In genomic region chr3:62186967-62187366, GRCh38 we compare ENCODE assay signal across 8 cellular contexts.
DNase-seq lines count a peak whose midpoint lies in the region; ATAC-seq, FAIRE-seq and TF ChIP-seq lines count a peak whose summit lies in the region.

No MANE protein-coding gene starts in this region.

- H3K4me3 Mint-ChIP-seq in immature natural killer cell = no peak overlapping the region

- dilution Hi-C loops in keratinocyte (cut with MboI; ENCODE audit: extremely low pct_ligation_motif_present, low sequenced_read_pairs) = no loop called here

- H3K9ac ChIP-seq in adipocyte (ENCODE audit: low read length) (peak overlapping the region; percentile 42), keratinocyte (ENCODE audit: control insufficient read depth, extremely low read depth, insufficient read depth, low read length) (no peak overlapping the region)

- H3K79me2 ChIP-seq in keratinocyte (ENCODE audit: control insufficient read depth, insufficient read depth, low read length) = no peaks in the 10 kb centered on the region

- no peak for DNase-seq in AG04449 (ENCODE audit: low read depth, low spot score)
- DNase-seq in HEK293T (ENCODE audit: extremely low spot score) = peak; percentile 14
- DNase-seq in adipocyte (ENCODE audit: low read depth) = peak; percentile 50
- DNase-seq in keratinocyte (ENCODE audit: low read depth, low spot score) = no peak
- no peak for DNase-seq in NCI-H2029 treated with DMSO at 0.1 percent for 48 hours (lab: John Stamatoyannopoulos, UW)
- DNase-seq in immature natural killer cell = no peak
- no peak for DNase-seq in hepatic stellate cell (ENCODE audit: low spot score)

- no peak for FAIRE-seq in keratinocyte (lab: Jason Lieb, UNC)

- H3K4me1 ChIP-seq in adipocyte (ENCODE audit: control insufficient read depth, insufficient read depth, low read length) = peaks cover 44% of the 10 kb centered on the region
- H3K4me1 ChIP-seq in keratinocyte (ENCODE audit: control insufficient read depth, extremely low read depth, insufficient read depth, low read length) = no peaks in the 10 kb centered on the region

- no peaks in the 10 kb centered on the region for H3K27me3 ChIP-seq in adipocyte (replicated peaks; ENCODE audit: control insufficient read depth, insufficient read depth, low read length)
- H3K27me3 ChIP-seq in keratinocyte (ENCODE audit: control insufficient read depth, extremely low read depth, insufficient read depth, low read length) = no peaks in the 10 kb centered on the region

- no peaks in the 10 kb centered on the region for H4K20me1 ChIP-seq in keratinocyte (ENCODE audit: control insufficient read depth, extremely low read depth, insufficient read depth, low read length)

- peaks cover 20% of the 10 kb centered on the region in 2 donors for H3K4me1 Mint-ChIP-seq in immature natural killer cell

- H3K36me3 ChIP-seq in adipocyte (ENCODE audit: control insufficient read depth, insufficient read depth, low read length, severe bottlenecking) (peaks cover 17% of the 10 kb centered on the region), keratinocyte (ENCODE audit: control insufficient read depth in 2 of 2, extremely low read depth in 1 of 2, insufficient read depth in 2 of 2, low read length in 2 of 2) (peaks cover 0 to 5% of the 10 kb centered on the region in 2 experiments)

- no peak for ATAC-seq in HG02588 (IDR thresholded peaks at IDR 0.05; ENCODE audit: unreplicated experiment)

- no peak overlapping the region for H3K4me2 ChIP-seq in keratinocyte (ENCODE audit: control insufficient read depth, extremely low read depth, insufficient read depth, low read depth, low read length)

- H3K36me3 Mint-ChIP-seq in immature natural killer cell = no peaks in the 10 kb centered on the region

- no peak overlapping the region for H3K27ac Mint-ChIP-seq in immature natural killer cell

- H3K27me3 Mint-ChIP-seq in immature natural killer cell (ENCODE audit: low read depth in 3 of 3) = peaks cover 0 to 4% (median 0%) of the 10 kb centered on the region in 3 donors

- no peak overlapping the region for H2AFZ ChIP-seq in keratinocyte (ENCODE audit: control insufficient read depth, low read length)

- no peak overlapping the region for H3K27ac ChIP-seq in keratinocyte (ENCODE audit: control insufficient read depth, insufficient read depth, low read length)

- POLR2A ChIA-PET in AG04449 (lab: Yijun Ruan, JAX) = no interaction called here
- POLR2A ChIA-PET in HEK293T (lab: Yijun Ruan, JAX) = no interaction called here

- H3K9me3 ChIP-seq in adipocyte (ENCODE audit: control insufficient read depth, low read length) (no peaks in the 10 kb centered on the region), keratinocyte (ENCODE audit: control insufficient read depth, low read depth, low read length) (no peaks in the 10 kb centered on the region)

- CTCF ChIA-PET in AG04449 (lab: Yijun Ruan, JAX) (interaction anchor here (0.6 to 6.1 kb wide), 22 partner anchors 11 to 657 kb away, joined by 3 to 66 read pairs (median 4); partner anchors contain the start of gene PTPRG), HEK293T (lab: Yijun Ruan, JAX) (interaction anchor here (0.6 to 1.1 kb wide), 2 partner anchors 18 to 243 kb away, joined by 3 to 4 read pairs; no protein-coding TSS in a partner anchor)

- TF ChIP-seq CTCF in AG04449 (IDR thresholded peaks at IDR 0.05; ENCODE audit: insufficient read depth, low read length, missing control alignments) (peak; percentile 16), keratinocyte (optimal IDR thresholded peaks at IDR 0.05 in 1 of 3, IDR thresholded peaks at IDR 0.05 in 1 of 3, conservative IDR thresholded peaks at IDR 0.05 in 1 of 3; ENCODE audit: extremely low read depth in 1 of 3, insufficient read depth in 2 of 3, low read length in 3 of 3) (peak; percentile 16 to 31 (median 20))

- no peaks in the 10 kb centered on the region for H3K9me3 Mint-ChIP-seq in immature natural killer cell

- H3K4me3 ChIP-seq in AG04449 (ENCODE audit: low read depth, low read length) (no peak overlapping the region), adipocyte (ENCODE audit: low read length) (no peak overlapping the region), keratinocyte (ENCODE audit: control insufficient read depth in 2 of 3, extremely low read depth in 1 of 3, insufficient read depth in 2 of 3, low read depth in 1 of 3, low read length in 3 of 3) (no peak overlapping the region)

- no peaks in the 10 kb centered on the region for H3K9me1 ChIP-seq in keratinocyte (ENCODE audit: control insufficient read depth, extremely low read depth, insufficient read depth, low read length)

TF ChIP-seq in HEK293T, 16 proteins besides CTCF, POLR2A, EP300 and RAD21:
- TF ChIP-seq FOXK2 (IDR thresholded peaks at IDR 0.05) (no peak), SUZ12 (IDR thresholded peaks at IDR 0.05) (no peak), ARNT (IDR thresholded peaks at IDR 0.05) (no peak)

Comparison
In these comparisons a context has a peak if more than half of its experiments do, and no peak if none do; other contexts are left out.
1. DNase-seq: peak in HEK293T (single experiment) and adipocyte (single experiment); none in AG04449 (single experiment), keratinocyte (single experiment), NCI-H2029 treated with DMSO at 0.1 percent for 48 hours (single experiment), immature natural killer cell (0 of 3) and hepatic stellate cell (single experiment).